Comparison of ENCODE assay signal across 8 cellular contexts in the genomic region with DNA sequence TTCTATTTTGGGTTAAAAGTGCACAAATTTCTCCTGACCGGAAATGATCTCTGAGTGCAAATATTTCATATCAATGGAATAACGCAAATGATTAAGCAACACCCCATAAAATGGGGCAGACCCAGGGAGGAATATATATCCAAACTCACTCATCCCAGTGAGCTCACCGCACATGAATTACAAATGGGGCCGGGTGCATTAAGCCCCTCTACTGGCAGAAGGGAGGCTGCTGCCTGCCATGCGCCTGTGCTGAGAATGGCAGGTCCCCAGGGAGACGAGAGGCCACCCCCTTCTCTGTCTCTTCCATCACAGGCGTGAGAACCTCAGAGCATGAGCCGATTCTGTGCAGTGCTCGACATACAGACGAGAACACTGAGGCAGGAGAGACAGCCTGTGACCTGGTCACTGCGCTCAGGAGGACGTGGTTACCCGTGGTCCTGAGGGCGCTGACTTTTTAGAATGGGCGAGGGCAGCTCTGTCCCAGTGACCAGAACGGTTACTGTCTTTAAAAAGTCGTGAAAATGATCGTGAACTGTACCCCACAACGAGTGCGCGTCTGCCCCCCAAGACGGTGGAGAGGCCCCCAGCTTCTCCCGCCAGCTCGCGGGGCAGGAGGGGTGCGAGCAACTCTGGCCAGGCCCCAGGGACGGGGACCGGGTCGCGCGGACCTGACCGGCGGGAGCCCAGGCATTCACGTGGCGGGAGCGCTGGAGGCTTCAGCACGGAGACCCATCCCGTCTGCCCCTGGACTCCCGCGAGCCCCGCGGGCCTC. TPM values are rescaled to one million over a fixed set of nuclear protein-coding genes. Genes with fewer than 3 reads are reported as not detected.
DNase-seq lines count a peak whose midpoint lies in the region; ATAC-seq and TF ChIP-seq lines count a peak whose summit lies in the region.
"Not testable (repeated sequence)": the region's sequence is repeated elsewhere in the genome, so short reads cannot be mapped to it uniquely, and the experiment has no call there.

No MANE protein-coding gene starts in this region.

- H4K20me1 ChIP-seq in BLaER1; HCT116 (ENCODE audit: insufficient read depth): not testable (repeated sequence)

- TF ChIP-seq CTCF in HCT116 (IDR thresholded peaks at IDR 0.05 in 2 of 3, conservative IDR thresholded peaks at IDR 0.05 in 1 of 3; ENCODE audit: borderline replicate concordance in 1 of 3, insufficient read depth in 1 of 3, low read depth in 2 of 3, low read length in 2 of 3); breast epithelium (IDR thresholded peaks at IDR 0.05); right atrium auricular region (IDR thresholded peaks at IDR 0.05); natural killer cell (IDR thresholded peaks at IDR 0.05): not testable (repeated sequence)

- not testable (repeated sequence) for H3K27me3 Mint-ChIP-seq in natural killer cell (ENCODE audit: low read depth in 2 of 2)

- BruUV-seq in HCT116 (replicated peaks; lab: Mats Ljungman, UMichigan): TSS peak; percentile 78

- DNase-seq in HCT116 (ENCODE audit: low read depth, low spot score); breast epithelium (ENCODE audit: low spot score in 2 of 2); right atrium auricular region (ENCODE audit: low spot score); natural killer cell: not testable (repeated sequence)
- DNase-seq in NCI-H69 (lab: John Stamatoyannopoulos, UW): peak; percentile 51
- DNase-seq in activated CD4-positive, alpha-beta T cell treated with anti-CD3 and anti-CD28 coated beads, Interleukin-2, amount 50 U/mL, for 24 hours (ENCODE audit: low read depth in 1 of 2, low spot score in 1 of 2): peak; percentile 11
- peak; percentile 6 for DNase-seq in stimulated activated CD8-positive, alpha-beta memory T cell treated with anti-CD3 and anti-CD28 coated beads, Interleukin-4, amount 100 ng/mL, for 24 hours (ENCODE audit: low read depth)

- peak overlapping the region; percentile 77 to 90 for H3K27ac Mint-ChIP-seq in natural killer cell

- POLR2A ChIA-PET in HCT116 (lab: Charles Lee): not testable (repeated sequence)

- not testable (repeated sequence) for TF ChIP-seq POLR2A in HCT116 (IDR thresholded peaks at IDR 0.05; ENCODE audit: borderline replicate concordance, extremely low read depth, insufficient read depth, insufficient read length); breast epithelium (IDR thresholded peaks at IDR 0.05)

- H3K27ac ChIP-seq in BLaER1 (peak overlapping the region; percentile 69), HCT116 (ENCODE audit: low read depth, low read length) (peak overlapping the region; percentile 75), breast epithelium (peak overlapping the region; percentile 90 to 91), right atrium auricular region (peak overlapping the region; percentile 69 to 86)

- H3K9me3 Mint-ChIP-seq in natural killer cell: not testable (repeated sequence)

- H3K79me2 ChIP-seq in HCT116 (ENCODE audit: insufficient read depth, low read length): not testable (repeated sequence)

- not testable (repeated sequence) for ATAC-seq in HCT116, natural killer cell

- intact Hi-C loops in HCT116 (cut with micrococcal nuclease); breast epithelium (cut with DNase I; ENCODE audit: low total_unique reads); natural killer cell (cut with micrococcal nuclease): not testable (repeated sequence)

- RAD21 ChIA-PET in HCT116 (lab: Charles Lee; ENCODE audit: low non-redundant PET in 1 of 2, low total read pairs in 2 of 2, uncharacterized antibody in 2 of 2, unreplicated experiment in 2 of 2): not testable (repeated sequence)

- H3K36me3 ChIP-seq in BLaER1; HCT116 (ENCODE audit: control insufficient read depth in 1 of 2, insufficient read depth in 2 of 2, low read length in 2 of 2); breast epithelium; right atrium auricular region: not testable (repeated sequence)

- H3K9me3 ChIP-seq in BLaER1; HCT116 (ENCODE audit: control insufficient read depth in 1 of 2, insufficient read depth in 1 of 2, low read depth in 1 of 2, low read length in 2 of 2); breast epithelium; right atrium auricular region: not testable (repeated sequence)

- H3K4me2 ChIP-seq in BLaER1: peak overlapping the region; percentile 92
- peak overlapping the region; percentile 95 for H3K4me2 ChIP-seq in HCT116 (ENCODE audit: low read length)

- TF ChIP-seq RAD21 in HCT116 (IDR thresholded peaks at IDR 0.05; ENCODE audit: low read depth): not testable (repeated sequence)

- H3K36me3 Mint-ChIP-seq in natural killer cell: not testable (repeated sequence)

- CTCF ChIA-PET in HCT116 (lab: Charles Lee): not testable (repeated sequence)

- not testable (repeated sequence) for H3K27me3 ChIP-seq in BLaER1; HCT116 (ENCODE audit: insufficient read depth, low read length); breast epithelium; right atrium auricular region

- H3K4me3 ChIP-seq in BLaER1: peak overlapping the region; percentile 74
- peak overlapping the region; percentile 68 to 76 for H3K4me3 ChIP-seq in HCT116 (replicated peaks in 1 of 2; ENCODE audit: low read depth in 1 of 2, low read length in 2 of 2)
- H3K4me3 ChIP-seq in breast epithelium: peak overlapping the region; percentile 43 to 76 (median 71)
- peak overlapping the region; percentile 56 to 81 for H3K4me3 ChIP-seq in right atrium auricular region

- not testable (repeated sequence) for H3K9me2 ChIP-seq in HCT116 (ENCODE audit: insufficient read depth)

- peak overlapping the region; percentile 95 for H3K4me3 Mint-ChIP-seq in natural killer cell

- H3K4me1 Mint-ChIP-seq in natural killer cell: peaks cover 7 to 15% of the 10 kb centered on the region in 2 donors

- H3K4me1 ChIP-seq in BLaER1: peaks cover 49% of the 10 kb centered on the region
- H3K4me1 ChIP-seq in HCT116 (ENCODE audit: control insufficient read depth in 1 of 2, insufficient read depth in 2 of 2, low read length in 2 of 2): peaks cover 0 to 21% of the 10 kb centered on the region in 2 experiments; a peak in 2 of 4 replicates
- not testable (repeated sequence) for H3K4me1 ChIP-seq in breast epithelium
- peaks cover 0 to 11% of the 10 kb centered on the region in 2 donors for H3K4me1 ChIP-seq in right atrium auricular region

- not testable (repeated sequence) for H2AFZ ChIP-seq in HCT116 (ENCODE audit: low read depth, low read length, poor library complexity, severe bottlenecking)

- H3K9ac ChIP-seq in BLaER1: peak overlapping the region; percentile 74
- H3K9ac ChIP-seq in HCT116 (ENCODE audit: low read length): peak overlapping the region; percentile 86

TF ChIP-seq in HCT116, 20 proteins besides CTCF, POLR2A, EP300 and RAD21:
- TF ChIP-seq MAX (IDR thresholded peaks at IDR 0.05): peak; percentile 65; the same call in 1 of the 2 replicates

RNA-seq across cellular contexts. Expression of gene ZNF195, which starts 42.8 kb away (rescaled TPM):
- total RNA-seq in HCT116 (2021; ENCODE audit: unreplicated experiment): 47.7 TPM
- polyA plus RNA-seq in HCT116 (2012): 13.0 and 20.1 TPM in 2 replicates
- 10 to 100 TPM; 16.5 to 41.9 (median 31.5) TPM for total RNA-seq in breast epithelium
- 1 to 10 TPM; 7.8 to 9.6 TPM for total RNA-seq in right atrium auricular region
- total RNA-seq in natural killer cell: 10 to 100 TPM; 24.7 to 44.1 (median 25.9) TPM
